Comparison of ENCODE assay signal across 1 cellular context in the genomic region with DNA sequence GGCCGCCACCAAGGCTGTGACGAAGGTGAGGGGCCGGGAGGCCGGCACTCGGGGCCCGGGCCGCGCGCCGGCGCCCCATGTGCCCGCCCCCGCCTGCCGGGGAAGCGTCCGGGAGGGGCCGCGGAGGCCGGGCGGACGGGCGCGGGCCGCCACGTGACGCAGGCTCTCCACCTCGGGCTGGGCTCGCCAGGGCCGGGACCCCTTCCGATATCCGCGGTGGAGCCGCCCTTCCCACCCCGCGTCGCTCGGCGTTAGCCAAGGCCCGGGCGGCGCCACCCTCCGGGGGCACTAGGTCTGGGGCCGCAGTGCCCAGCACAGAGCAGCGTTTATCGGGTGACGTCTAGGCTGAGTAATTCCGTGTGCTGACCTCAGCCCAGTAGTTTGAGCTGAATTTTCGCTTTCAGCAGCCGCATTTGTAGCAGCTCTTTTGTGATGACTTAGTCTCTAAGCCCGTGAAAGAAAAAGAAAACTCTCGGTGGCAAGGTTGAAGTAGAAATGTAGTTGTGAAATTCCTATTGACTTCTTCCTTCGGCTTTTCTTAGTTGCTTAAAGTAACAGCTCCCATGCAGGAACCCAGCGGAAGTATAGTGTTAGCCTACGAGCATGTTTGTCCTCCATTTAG.
TF ChIP-seq lines count a peak whose summit lies in the region.

No MANE protein-coding gene starts in this region.

TF ChIP-seq in GM23338, 12 proteins besides CTCF, POLR2A, EP300 and RAD21:
- TF ChIP-seq CREB1 (CRISPR knock-in tag; IDR thresholded peaks at IDR 0.05; ENCODE audit: low read depth) (peak; percentile 31; the same call in 1 of the 2 replicates), POLR2AphosphoS5 (IDR thresholded peaks at IDR 0.05; ENCODE audit: low read depth) (peak; percentile 16; the same call in 1 of the 2 replicates), ZNF114 (CRISPR knock-in tag; IDR thresholded peaks at IDR 0.05) (no peak)
- TF ChIP-seq, protein P1, sequence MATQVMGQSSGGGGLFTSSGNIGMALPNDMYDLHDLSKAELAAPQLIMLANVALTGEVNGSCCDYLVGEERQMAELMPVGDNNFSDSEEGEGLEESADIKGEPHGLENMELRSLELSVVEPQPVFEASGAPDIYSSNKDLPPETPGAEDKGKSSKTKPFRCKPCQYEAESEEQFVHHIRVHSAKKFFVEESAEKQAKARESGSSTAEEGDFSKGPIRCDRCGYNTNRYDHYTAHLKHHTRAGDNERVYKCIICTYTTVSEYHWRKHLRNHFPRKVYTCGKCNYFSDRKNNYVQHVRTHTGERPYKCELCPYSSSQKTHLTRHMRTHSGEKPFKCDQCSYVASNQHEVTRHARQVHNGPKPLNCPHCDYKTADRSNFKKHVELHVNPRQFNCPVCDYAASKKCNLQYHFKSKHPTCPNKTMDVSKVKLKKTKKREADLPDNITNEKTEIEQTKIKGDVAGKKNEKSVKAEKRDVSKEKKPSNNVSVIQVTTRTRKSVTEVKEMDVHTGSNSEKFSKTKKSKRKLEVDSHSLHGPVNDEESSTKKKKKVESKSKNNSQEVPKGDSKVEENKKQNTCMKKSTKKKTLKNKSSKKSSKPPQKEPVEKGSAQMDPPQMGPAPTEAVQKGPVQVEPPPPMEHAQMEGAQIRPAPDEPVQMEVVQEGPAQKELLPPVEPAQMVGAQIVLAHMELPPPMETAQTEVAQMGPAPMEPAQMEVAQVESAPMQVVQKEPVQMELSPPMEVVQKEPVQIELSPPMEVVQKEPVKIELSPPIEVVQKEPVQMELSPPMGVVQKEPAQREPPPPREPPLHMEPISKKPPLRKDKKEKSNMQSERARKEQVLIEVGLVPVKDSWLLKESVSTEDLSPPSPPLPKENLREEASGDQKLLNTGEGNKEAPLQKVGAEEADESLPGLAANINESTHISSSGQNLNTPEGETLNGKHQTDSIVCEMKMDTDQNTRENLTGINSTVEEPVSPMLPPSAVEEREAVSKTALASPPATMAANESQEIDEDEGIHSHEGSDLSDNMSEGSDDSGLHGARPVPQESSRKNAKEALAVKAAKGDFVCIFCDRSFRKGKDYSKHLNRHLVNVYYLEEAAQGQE (IDR thresholded peaks at IDR 0.05; ENCODE audit: unreplicated experiment): no peak
